ENCODE assay signal across 13 cellular contexts in genomic region chr5:68644971-68645370, GRCh38.
DNase-seq lines count a peak whose midpoint lies in the region; ATAC-seq and TF ChIP-seq lines count a peak whose summit lies in the region.
"Had no signal": no experiment of that assay in that cellular context is flagged by ENCODE, and none has a peak within 500 bp of the region (broad histone marks: within the 10 kb centered on the region; RNA-seq: fewer than 3 reads in every experiment).

No MANE protein-coding gene starts in this region.

- no peak for TF ChIP-seq CTCF in activated B cell treated with CpG ODN at 0.5 μM for 24 hours (IDR thresholded peaks at IDR 0.05)
- TF ChIP-seq CTCF in Calu3 (IDR thresholded peaks at IDR 0.05; ENCODE audit: unreplicated experiment): no peak
- no peak for TF ChIP-seq CTCF in RWPE1 (conservative IDR thresholded peaks at IDR 0.05; ENCODE audit: low read depth)

- H3K4me3 Mint-ChIP-seq in activated B cell treated with CpG ODN at 0.5 μM for 24 hours (peak overlapping the region; percentile 24), Calu3 (ENCODE audit: low read depth, unreplicated experiment) (no peak overlapping the region)
- H3K4me3 Mint-ChIP-seq: activated CD4-positive, alpha-beta T cell treated with anti-CD3 and anti-CD28 coated beads for 36 hours; GM23338 had no signal

- POLR2A ChIA-PET in activated B cell treated with CpG ODN at 0.5 μM for 24 hours (lab: Charles Lee): no interaction called here
- POLR2A ChIA-PET in RWPE1 (lab: Yijun Ruan, JAX; ENCODE audit: low non-redundant PET): no interaction called here

- H3K4me1 Mint-ChIP-seq in activated B cell treated with CpG ODN at 0.5 μM for 24 hours (peaks cover 16% of the 10 kb centered on the region), Calu3 (ENCODE audit: low read depth, unreplicated experiment) (no peaks in the 10 kb centered on the region)
- H3K4me1 Mint-ChIP-seq: activated CD4-positive, alpha-beta T cell treated with anti-CD3 and anti-CD28 coated beads for 36 hours had no signal

- H3K27me3 Mint-ChIP-seq in activated B cell treated with CpG ODN at 0.5 μM for 24 hours (no peaks in the 10 kb centered on the region), Calu3 (ENCODE audit: unreplicated experiment) (no peaks in the 10 kb centered on the region)
- H3K27me3 Mint-ChIP-seq: activated CD4-positive, alpha-beta T cell treated with anti-CD3 and anti-CD28 coated beads for 36 hours had no signal

- CTCF ChIA-PET in activated B cell treated with CpG ODN at 0.5 μM for 24 hours (lab: Charles Lee): no interaction called here
- CTCF ChIA-PET in Calu3 (lab: Charles Lee): no interaction called here
- CTCF ChIA-PET in RWPE1 (lab: Yijun Ruan, JAX): no interaction called here

- H3K27ac ChIP-seq in RWPE1: no peak overlapping the region
- H3K27ac ChIP-seq: ovary had no signal

- BruUV-seq in Calu3 (replicated peaks; lab: Mats Ljungman, UMichigan): no TSS peak

- H3K36me3 Mint-ChIP-seq in activated B cell treated with CpG ODN at 0.5 μM for 24 hours (ENCODE audit: low read depth): no peaks in the 10 kb centered on the region
- H3K36me3 Mint-ChIP-seq in Calu3 (ENCODE audit: insufficient read depth, unreplicated experiment): no peaks in the 10 kb centered on the region

- intact Hi-C loops in activated B cell treated with CpG ODN at 0.5 μM for 24 hours (cut with micrococcal nuclease): loop anchor here (2.0 to 5.0 kb wide), 2 partner anchors 78 to 184 kb away; no protein-coding TSS in a partner anchor
- intact Hi-C loops in Calu3 (cut with micrococcal nuclease; ENCODE audit: unreplicated experiment): no loop called here

- H3K9me3 Mint-ChIP-seq in activated B cell treated with CpG ODN at 0.5 μM for 24 hours (peaks cover 2% of the 10 kb centered on the region), Calu3 (ENCODE audit: low read depth, unreplicated experiment) (no peaks in the 10 kb centered on the region)
- H3K9me3 Mint-ChIP-seq: GM23338 had no signal

- DNase-seq in activated B cell treated with CpG ODN at 0.5 μM for 24 hours: no peak
- no peak for DNase-seq in Calu3
- no peak for DNase-seq in activated CD4-positive, alpha-beta T cell treated with anti-CD3 and anti-CD28 coated beads, Interleukin-2, amount 50 U/mL, for 4 hours
- no peak for DNase-seq in cerebellar nuclear complex (lab: John Stamatoyannopoulos, UW)
- DNase-seq in RWPE1 (ENCODE audit: low spot score): no peak
- DNase-seq: activated CD4-positive, alpha-beta T cell treated with anti-CD3 and anti-CD28 coated beads for 36 hours; NCI-H1105; ovary; SHP77 had no signal

- H3K27ac Mint-ChIP-seq in activated B cell treated with CpG ODN at 0.5 μM for 24 hours: no peak overlapping the region
- H3K27ac Mint-ChIP-seq in Calu3 (ENCODE audit: unreplicated experiment): no peak overlapping the region
- H3K27ac Mint-ChIP-seq: activated CD4-positive, alpha-beta T cell treated with anti-CD3 and anti-CD28 coated beads for 36 hours; GM23338 had no signal

- ATAC-seq in GM18519 (IDR thresholded peaks at IDR 0.05; ENCODE audit: low FRiP score, unreplicated experiment): peak; percentile 89
- ATAC-seq in GM21381 (IDR thresholded peaks at IDR 0.05; ENCODE audit: unreplicated experiment): peak; percentile 95
- peak; percentile 94 for ATAC-seq in HG03064 (IDR thresholded peaks at IDR 0.05; ENCODE audit: low read depth, unreplicated experiment)
- ATAC-seq in activated B cell treated with CpG ODN at 0.5 μM for 24 hours (ENCODE audit: low read depth): peak; percentile 96
- ATAC-seq: activated CD4-positive, alpha-beta T cell treated with anti-CD3 and anti-CD28 coated beads for 36 hours; GM23338 had no signal
